In genomic region chr1:81213279-81213678, GRCh38 we compare ENCODE assay signal across 20 cellular contexts.
"Had no signal": no experiment of that assay in that cellular context is flagged by ENCODE, and none has a peak within 500 bp of the region (broad histone marks: within the 10 kb centered on the region; RNA-seq: fewer than 3 reads in every experiment).

No MANE protein-coding gene starts in this region.

- FAIRE-seq: urothelium cell line had no signal

- H2AFZ ChIP-seq: hepatocyte had no signal

- H3K27ac ChIP-seq: hepatocyte, testis had no signal

- H3K4me3 Mint-ChIP-seq: activated CD8-positive, alpha-beta memory T cell treated with anti-CD3 and anti-CD28 coated beads, Interleukin-2, amount 10 ng/mL, durations not matched to agents 7 days and 5 days; activated T-cell treated with anti-CD3 and anti-CD28 coated beads, Interleukin-2, amount 50 U/mL, for 24 hours; brain; central memory CD8-positive, alpha-beta T cell; natural killer cell; stimulated activated naive CD8-positive, alpha-beta T cell treated with anti-CD3 and anti-CD28 coated beads, Interleukin-15, Interleukin-2, amounts not matched to agents 100 ng/mL and 50 ng/mL, for 24 hours had no signal

- H3K36me3 Mint-ChIP-seq: activated CD8-positive, alpha-beta memory T cell treated with anti-CD3 and anti-CD28 coated beads, Interleukin-2, amount 10 ng/mL, durations not matched to agents 7 days and 5 days; activated naive CD4-positive, alpha-beta T cell treated with anti-CD3 and anti-CD28 coated beads, Interleukin-2, amount 50 U/mL, for 72 hours; brain; natural killer cell had no signal

- H3K4me1 Mint-ChIP-seq: activated CD8-positive, alpha-beta memory T cell treated with anti-CD3 and anti-CD28 coated beads, Interleukin-2, amount 10 ng/mL, durations not matched to agents 7 days and 5 days; central memory CD8-positive, alpha-beta T cell; natural killer cell had no signal

- H3K79me2 ChIP-seq: hepatocyte had no signal

- DNase-seq: activated CD4-positive, alpha-beta T cell treated with anti-CD3 and anti-CD28 coated beads, Interleukin-2, amount 50 U/mL, for 4 hours; activated CD4-positive, CD25-positive, alpha-beta regulatory T cell treated with anti-CD3 and anti-CD28 coated beads, Interleukin-2, amount 50 U/mL, for 72 hours; activated CD8-positive, alpha-beta memory T cell treated with anti-CD3 and anti-CD28 coated beads, Interleukin-2, amount 10 ng/mL, durations not matched to agents 7 days and 5 days; activated effector memory CD4-positive, alpha-beta T cell treated with Interleukin-2 at 50 U/mL for 16 hours; activated T-cell treated with anti-CD3 and anti-CD28 coated beads, Interleukin-2, amount 50 U/mL, for 24 hours; amniotic stem cell; cortex of kidney; effector CD8-positive, alpha-beta T cell; erythroblast; mammary epithelial cell; natural killer cell; stimulated activated CD4-positive, alpha-beta T cell treated with anti-CD3 and anti-CD28 coated beads, Interleukin-12 subunit alpha, Interleukin-12 subunit beta, amount 100 ng/mL, for 4 hours; stimulated activated CD8-positive, alpha-beta memory T cell treated with anti-CD3 and anti-CD28 coated beads, Interleukin-4, amount 100 ng/mL, for 48 hours; testis had no signal

- H3K4me3 ChIP-seq: hepatocyte, testis had no signal

- H3K4me2 ChIP-seq: hepatocyte had no signal

- H3K9me3 Mint-ChIP-seq: activated naive CD4-positive, alpha-beta T cell treated with anti-CD3 and anti-CD28 coated beads, Interleukin-2, amount 50 U/mL, for 72 hours; activated T-cell treated with anti-CD3 and anti-CD28 coated beads, Interleukin-2, amount 50 U/mL, for 24 hours had no signal

- H3K27me3 ChIP-seq: hepatocyte, testis had no signal

- H3K27me3 Mint-ChIP-seq: activated CD8-positive, alpha-beta memory T cell treated with anti-CD3 and anti-CD28 coated beads, Interleukin-2, amount 10 ng/mL, durations not matched to agents 7 days and 5 days; activated T-cell treated with anti-CD3 and anti-CD28 coated beads, Interleukin-2, amount 50 U/mL, for 24 hours; central memory CD8-positive, alpha-beta T cell; stimulated activated naive CD8-positive, alpha-beta T cell treated with anti-CD3 and anti-CD28 coated beads, Interleukin-15, Interleukin-2, amounts not matched to agents 100 ng/mL and 50 ng/mL, for 24 hours had no signal

- H3K9me3 ChIP-seq: testis had no signal

- H3K27ac Mint-ChIP-seq: activated CD8-positive, alpha-beta memory T cell treated with anti-CD3 and anti-CD28 coated beads, Interleukin-2, amount 10 ng/mL, durations not matched to agents 7 days and 5 days; activated naive CD4-positive, alpha-beta T cell treated with anti-CD3 and anti-CD28 coated beads, Interleukin-2, amount 50 U/mL, for 72 hours; activated T-cell treated with anti-CD3 and anti-CD28 coated beads, Interleukin-2, amount 50 U/mL, for 24 hours; brain; natural killer cell; stimulated activated naive CD8-positive, alpha-beta T cell treated with anti-CD3 and anti-CD28 coated beads, Interleukin-15, Interleukin-2, amounts not matched to agents 100 ng/mL and 50 ng/mL, for 24 hours had no signal
